ENCODE assay signal across 4 cellular contexts in the genomic region with DNA sequence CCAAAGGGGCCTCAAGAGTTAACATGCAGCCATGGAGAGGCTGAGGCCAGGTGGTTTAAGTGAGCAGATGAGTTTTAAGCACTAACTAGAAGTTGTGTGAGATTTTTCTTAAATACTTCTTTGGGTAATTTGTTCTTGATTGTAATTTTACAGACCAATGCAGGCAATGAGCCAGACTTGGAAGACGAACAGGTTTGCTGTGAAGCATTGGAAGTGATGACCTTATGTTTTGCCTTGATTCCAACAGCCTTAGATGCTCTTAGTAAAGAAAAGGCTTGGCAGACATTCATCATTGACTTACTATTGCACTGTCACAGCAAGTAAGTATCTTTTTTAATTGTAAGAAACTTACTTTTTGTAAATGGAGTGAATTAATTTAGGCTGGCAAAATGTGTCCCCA.
"Had no signal": no experiment of that assay in that cellular context is flagged by ENCODE, and none has a peak within 500 bp of the region (broad histone marks: within the 10 kb centered on the region; RNA-seq: fewer than 3 reads in every experiment).

No MANE protein-coding gene starts in this region.

- H3K4me2 ChIP-seq: GM23338 had no signal

- H2AFZ ChIP-seq: GM23338 had no signal

- DNase-seq: H9, HCEC 1CT, IMR-90 had no signal

- H3K4me3 ChIP-seq: GM23338 had no signal
